Comparison of ENCODE assay signal across 33 cellular contexts in genomic region chr6:148893481-148893880, GRCh38.
"Had no signal": no experiment of that assay in that cellular context is flagged by ENCODE, and none has a peak within 500 bp of the region (broad histone marks: within the 10 kb centered on the region; RNA-seq: fewer than 3 reads in every experiment).

No MANE protein-coding gene starts in this region.

- ATAC-seq: activated CD4-positive, CD25-positive, alpha-beta regulatory T cell treated with anti-CD3 and anti-CD28 coated beads, Interleukin-2, amount 50 U/mL, for 24 hours; activated CD8-positive, alpha-beta T cell treated with anti-CD3 and anti-CD28 coated beads for 36 hours; activated T-cell treated with anti-CD3 and anti-CD28 coated beads, Interleukin-2, amount 50 U/mL, for 4 hours; activated T-helper 17 cell treated with anti-CD3 and anti-CD28 coated beads, Interleukin-2, amount 50 U/mL, for 72 hours; gastrocnemius medialis; heart left ventricle; T-helper 17 cell had no signal

- H3K36me3 Mint-ChIP-seq: activated naive CD8-positive, alpha-beta T cell had no signal

- H3K4me3 ChIP-seq: gastrocnemius medialis, heart left ventricle had no signal

- H3K27ac Mint-ChIP-seq: activated B cell treated with CpG ODN at 0.5 μM for 24 hours; activated CD8-positive, alpha-beta T cell treated with anti-CD3 and anti-CD28 coated beads for 36 hours; activated naive CD8-positive, alpha-beta T cell; activated T-helper 17 cell treated with anti-CD3 and anti-CD28 coated beads, Interleukin-2, amount 50 U/mL, for 72 hours; T-helper 17 cell; T-helper 2 cell treated with Interferon-gamma antibody and Interleukin-4, amounts not matched to agents 5 μg/mL and 100 μg/mL, for 36 hours had no signal

- H3K27ac ChIP-seq: epithelial cell of prostate, gastrocnemius medialis, heart left ventricle, WERI-Rb-1 had no signal

- FAIRE-seq: astrocyte, colon, endometrium, endothelial cell of umbilical vein had no signal

- H3K4me3 Mint-ChIP-seq: activated B cell treated with CpG ODN at 0.5 μM for 24 hours; activated CD8-positive, alpha-beta T cell treated with anti-CD3 and anti-CD28 coated beads for 36 hours; activated naive CD8-positive, alpha-beta T cell; activated T-cell treated with anti-CD3 and anti-CD28 coated beads, Interleukin-2, amount 50 U/mL, for 4 hours; activated T-helper 17 cell treated with anti-CD3 and anti-CD28 coated beads, Interleukin-2, amount 50 U/mL, for 72 hours; T-helper 17 cell; T-helper 2 cell treated with Interferon-gamma antibody and Interleukin-4, amounts not matched to agents 5 μg/mL and 100 μg/mL, for 36 hours had no signal

- H3K36me3 ChIP-seq: gastrocnemius medialis, heart left ventricle, WERI-Rb-1 had no signal

- H3K9me3 ChIP-seq: gastrocnemius medialis, heart left ventricle had no signal

- DNase-seq: activated B cell treated with CpG ODN at 0.5 μM for 24 hours; activated CD4-positive, alpha-beta T cell treated with anti-CD3 and anti-CD28 coated beads for 48 hours; activated CD4-positive, alpha-beta T cell treated with anti-CD3 and anti-CD28 coated beads, Interleukin-2, amount 50 U/mL, for 1 hour; activated CD4-positive, alpha-beta T cell treated with anti-CD3 and anti-CD28 coated beads, Interleukin-2, amount 50 U/mL, for 48 hours; activated CD8-positive, alpha-beta memory T cell treated with anti-CD3 and anti-CD28 coated beads for 24 hours; activated CD8-positive, alpha-beta T cell treated with anti-CD3 and anti-CD28 coated beads for 36 hours; activated effector memory CD4-positive, alpha-beta T cell treated with Interleukin-2 at 50 U/mL for 16 hours; activated gamma-delta T cell treated with Interleukin-2 at 50 U/mL for 16 hours; activated naive CD4-positive, alpha-beta T cell treated with anti-CD3 and anti-CD28 coated beads, Interleukin-2, amount 50 U/mL, for 16 hours; activated naive CD4-positive, alpha-beta T cell treated with Interleukin-2 at 50 U/mL for 16 hours; activated T-cell treated with anti-CD3 and anti-CD28 coated beads, Interleukin-2, amount 50 U/mL, for 4 hours; amniotic stem cell; anterior cingulate cortex; caudate nucleus; cortex of kidney; dermis blood vessel endothelial cell; effector CD8-positive, alpha-beta T cell; foreskin fibroblast; gastrocnemius medialis; glutamatergic neuron; heart left ventricle; T-helper 17 cell; T1000; WERI-Rb-1 had no signal

- H3K27me3 ChIP-seq: gastrocnemius medialis, heart left ventricle had no signal

- H3K27me3 Mint-ChIP-seq: activated B cell treated with CpG ODN at 0.5 μM for 24 hours; activated naive CD8-positive, alpha-beta T cell; activated T-helper 17 cell treated with anti-CD3 and anti-CD28 coated beads, Interleukin-2, amount 50 U/mL, for 72 hours; T-helper 17 cell had no signal

- H3K9me3 Mint-ChIP-seq: activated B cell treated with CpG ODN at 0.5 μM for 24 hours; activated CD8-positive, alpha-beta T cell treated with anti-CD3 and anti-CD28 coated beads for 36 hours; activated T-cell treated with anti-CD3 and anti-CD28 coated beads, Interleukin-2, amount 50 U/mL, for 4 hours; activated T-helper 17 cell treated with anti-CD3 and anti-CD28 coated beads, Interleukin-2, amount 50 U/mL, for 72 hours; T-helper 2 cell treated with Interferon-gamma antibody and Interleukin-4, amounts not matched to agents 5 μg/mL and 100 μg/mL, for 36 hours had no signal
